In genomic region chr20:63394069-63394468, GRCh38 we compare ENCODE assay signal across 1 cellular context.
TF ChIP-seq lines count a peak whose summit lies in the region.

No MANE protein-coding gene starts in this region.

TF ChIP-seq in H1, 55 proteins besides CTCF, POLR2A, EP300 and RAD21 (continued from another document):
- peak; percentile 49 for TF ChIP-seq ASH2L (IDR thresholded peaks at IDR 0.05; ENCODE audit: low read length)
- TF ChIP-seq E2F6 (IDR thresholded peaks at IDR 0.05), result no peak
- TF ChIP-seq TBP (IDR thresholded peaks at IDR 0.05; ENCODE audit: low read depth, low read length), result peak; percentile 23; the same call in 1 of the 2 replicates
- no peak for TF ChIP-seq SIX5 (IDR thresholded peaks at IDR 0.05; ENCODE audit: low read depth, low read length)
- TF ChIP-seq CBX8 (IDR thresholded peaks at IDR 0.05; ENCODE audit: borderline replicate concordance, low read depth, low read length), result no peak
- TF ChIP-seq CBX5 (IDR thresholded peaks at IDR 0.05; ENCODE audit: low read depth, low read length), result no peak
- TF ChIP-seq SIN3A (conservative IDR thresholded peaks at IDR 0.05 in 1 of 2, IDR thresholded peaks at IDR 0.05 in 1 of 2; ENCODE audit: low read depth in 1 of 2, low read length in 2 of 2), result 0 out of 4 replicates have a peak, but pooled peaks of 1 of the 2 experiments have one; percentile 45
- TF ChIP-seq YY1 (IDR thresholded peaks at IDR 0.05; ENCODE audit: low read depth, low read length), result no peak
- TF ChIP-seq BCL11A (IDR thresholded peaks at IDR 0.05; ENCODE audit: low read depth in 2 of 2, low read length in 2 of 2), result no peak
- no peak for TF ChIP-seq RBBP5 (IDR thresholded peaks at IDR 0.05; ENCODE audit: borderline replicate concordance, low read depth, low read length)
- no peak for TF ChIP-seq JUND (IDR thresholded peaks at IDR 0.05; ENCODE audit: low read length)
- TF ChIP-seq, protein P1, sequence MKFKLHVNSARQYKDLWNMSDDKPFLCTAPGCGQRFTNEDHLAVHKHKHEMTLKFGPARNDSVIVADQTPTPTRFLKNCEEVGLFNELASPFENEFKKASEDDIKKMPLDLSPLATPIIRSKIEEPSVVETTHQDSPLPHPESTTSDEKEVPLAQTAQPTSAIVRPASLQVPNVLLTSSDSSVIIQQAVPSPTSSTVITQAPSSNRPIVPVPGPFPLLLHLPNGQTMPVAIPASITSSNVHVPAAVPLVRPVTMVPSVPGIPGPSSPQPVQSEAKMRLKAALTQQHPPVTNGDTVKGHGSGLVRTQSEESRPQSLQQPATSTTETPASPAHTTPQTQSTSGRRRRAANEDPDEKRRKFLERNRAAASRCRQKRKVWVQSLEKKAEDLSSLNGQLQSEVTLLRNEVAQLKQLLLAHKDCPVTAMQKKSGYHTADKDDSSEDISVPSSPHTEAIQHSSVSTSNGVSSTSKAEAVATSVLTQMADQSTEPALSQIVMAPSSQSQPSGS (IDR thresholded peaks at IDR 0.05; ENCODE audit: low read length), result no peak
- no peak for TF ChIP-seq JUN (IDR thresholded peaks at IDR 0.05; ENCODE audit: low read depth, low read length)
- TF ChIP-seq KDM4A (IDR thresholded peaks at IDR 0.05; ENCODE audit: low read depth, low read length, severe bottlenecking), result no peak
- no peak for TF ChIP-seq POU5F1 (IDR thresholded peaks at IDR 0.05; ENCODE audit: low read depth, low read length)
- no peak for TF ChIP-seq PHF8 (conservative IDR thresholded peaks at IDR 0.05; ENCODE audit: low read depth, low read length)
- TF ChIP-seq POLR2AphosphoS5 (IDR thresholded peaks at IDR 0.05; ENCODE audit: low read depth, low read length), result no peak
- TF ChIP-seq EZH2 (IDR thresholded peaks at IDR 0.05; ENCODE audit: low read depth, low read length, severe bottlenecking), result no peak
- no peak for TF ChIP-seq ATF3 (IDR thresholded peaks at IDR 0.05; ENCODE audit: insufficient read depth, low read depth, low read length)
TF ChIP-seq in H1: peak in this region for 5.
